ENCODE assay signal across 1 cellular context in the genomic region with DNA sequence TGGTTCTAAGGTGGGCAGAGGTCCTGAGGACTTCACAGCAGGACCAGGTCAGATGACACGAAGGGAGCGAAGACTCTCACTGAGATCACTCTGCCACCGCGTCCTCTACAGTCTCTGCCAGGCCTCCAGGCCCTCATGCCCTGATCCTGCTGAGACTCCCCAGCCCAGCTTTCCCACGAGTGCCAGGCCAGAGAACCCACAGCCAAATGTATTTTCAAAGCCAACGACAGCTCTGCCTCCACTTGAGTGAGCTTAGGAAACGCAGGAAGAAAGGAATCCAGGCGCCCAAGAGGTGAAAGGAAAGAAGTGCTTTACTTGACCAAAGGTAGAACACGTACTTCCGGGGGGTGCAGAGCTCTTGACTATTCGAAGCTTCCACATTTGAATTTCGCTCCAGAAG.
TF ChIP-seq lines count a peak whose summit lies in the region.

No MANE protein-coding gene starts in this region.

TF ChIP-seq in GM23338, 12 proteins besides CTCF, POLR2A, EP300 and RAD21 (continued from another document):
- TF ChIP-seq, protein P1, sequence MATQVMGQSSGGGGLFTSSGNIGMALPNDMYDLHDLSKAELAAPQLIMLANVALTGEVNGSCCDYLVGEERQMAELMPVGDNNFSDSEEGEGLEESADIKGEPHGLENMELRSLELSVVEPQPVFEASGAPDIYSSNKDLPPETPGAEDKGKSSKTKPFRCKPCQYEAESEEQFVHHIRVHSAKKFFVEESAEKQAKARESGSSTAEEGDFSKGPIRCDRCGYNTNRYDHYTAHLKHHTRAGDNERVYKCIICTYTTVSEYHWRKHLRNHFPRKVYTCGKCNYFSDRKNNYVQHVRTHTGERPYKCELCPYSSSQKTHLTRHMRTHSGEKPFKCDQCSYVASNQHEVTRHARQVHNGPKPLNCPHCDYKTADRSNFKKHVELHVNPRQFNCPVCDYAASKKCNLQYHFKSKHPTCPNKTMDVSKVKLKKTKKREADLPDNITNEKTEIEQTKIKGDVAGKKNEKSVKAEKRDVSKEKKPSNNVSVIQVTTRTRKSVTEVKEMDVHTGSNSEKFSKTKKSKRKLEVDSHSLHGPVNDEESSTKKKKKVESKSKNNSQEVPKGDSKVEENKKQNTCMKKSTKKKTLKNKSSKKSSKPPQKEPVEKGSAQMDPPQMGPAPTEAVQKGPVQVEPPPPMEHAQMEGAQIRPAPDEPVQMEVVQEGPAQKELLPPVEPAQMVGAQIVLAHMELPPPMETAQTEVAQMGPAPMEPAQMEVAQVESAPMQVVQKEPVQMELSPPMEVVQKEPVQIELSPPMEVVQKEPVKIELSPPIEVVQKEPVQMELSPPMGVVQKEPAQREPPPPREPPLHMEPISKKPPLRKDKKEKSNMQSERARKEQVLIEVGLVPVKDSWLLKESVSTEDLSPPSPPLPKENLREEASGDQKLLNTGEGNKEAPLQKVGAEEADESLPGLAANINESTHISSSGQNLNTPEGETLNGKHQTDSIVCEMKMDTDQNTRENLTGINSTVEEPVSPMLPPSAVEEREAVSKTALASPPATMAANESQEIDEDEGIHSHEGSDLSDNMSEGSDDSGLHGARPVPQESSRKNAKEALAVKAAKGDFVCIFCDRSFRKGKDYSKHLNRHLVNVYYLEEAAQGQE (IDR thresholded peaks at IDR 0.05; ENCODE audit: unreplicated experiment) = no peak
- TF ChIP-seq, protein P2, sequence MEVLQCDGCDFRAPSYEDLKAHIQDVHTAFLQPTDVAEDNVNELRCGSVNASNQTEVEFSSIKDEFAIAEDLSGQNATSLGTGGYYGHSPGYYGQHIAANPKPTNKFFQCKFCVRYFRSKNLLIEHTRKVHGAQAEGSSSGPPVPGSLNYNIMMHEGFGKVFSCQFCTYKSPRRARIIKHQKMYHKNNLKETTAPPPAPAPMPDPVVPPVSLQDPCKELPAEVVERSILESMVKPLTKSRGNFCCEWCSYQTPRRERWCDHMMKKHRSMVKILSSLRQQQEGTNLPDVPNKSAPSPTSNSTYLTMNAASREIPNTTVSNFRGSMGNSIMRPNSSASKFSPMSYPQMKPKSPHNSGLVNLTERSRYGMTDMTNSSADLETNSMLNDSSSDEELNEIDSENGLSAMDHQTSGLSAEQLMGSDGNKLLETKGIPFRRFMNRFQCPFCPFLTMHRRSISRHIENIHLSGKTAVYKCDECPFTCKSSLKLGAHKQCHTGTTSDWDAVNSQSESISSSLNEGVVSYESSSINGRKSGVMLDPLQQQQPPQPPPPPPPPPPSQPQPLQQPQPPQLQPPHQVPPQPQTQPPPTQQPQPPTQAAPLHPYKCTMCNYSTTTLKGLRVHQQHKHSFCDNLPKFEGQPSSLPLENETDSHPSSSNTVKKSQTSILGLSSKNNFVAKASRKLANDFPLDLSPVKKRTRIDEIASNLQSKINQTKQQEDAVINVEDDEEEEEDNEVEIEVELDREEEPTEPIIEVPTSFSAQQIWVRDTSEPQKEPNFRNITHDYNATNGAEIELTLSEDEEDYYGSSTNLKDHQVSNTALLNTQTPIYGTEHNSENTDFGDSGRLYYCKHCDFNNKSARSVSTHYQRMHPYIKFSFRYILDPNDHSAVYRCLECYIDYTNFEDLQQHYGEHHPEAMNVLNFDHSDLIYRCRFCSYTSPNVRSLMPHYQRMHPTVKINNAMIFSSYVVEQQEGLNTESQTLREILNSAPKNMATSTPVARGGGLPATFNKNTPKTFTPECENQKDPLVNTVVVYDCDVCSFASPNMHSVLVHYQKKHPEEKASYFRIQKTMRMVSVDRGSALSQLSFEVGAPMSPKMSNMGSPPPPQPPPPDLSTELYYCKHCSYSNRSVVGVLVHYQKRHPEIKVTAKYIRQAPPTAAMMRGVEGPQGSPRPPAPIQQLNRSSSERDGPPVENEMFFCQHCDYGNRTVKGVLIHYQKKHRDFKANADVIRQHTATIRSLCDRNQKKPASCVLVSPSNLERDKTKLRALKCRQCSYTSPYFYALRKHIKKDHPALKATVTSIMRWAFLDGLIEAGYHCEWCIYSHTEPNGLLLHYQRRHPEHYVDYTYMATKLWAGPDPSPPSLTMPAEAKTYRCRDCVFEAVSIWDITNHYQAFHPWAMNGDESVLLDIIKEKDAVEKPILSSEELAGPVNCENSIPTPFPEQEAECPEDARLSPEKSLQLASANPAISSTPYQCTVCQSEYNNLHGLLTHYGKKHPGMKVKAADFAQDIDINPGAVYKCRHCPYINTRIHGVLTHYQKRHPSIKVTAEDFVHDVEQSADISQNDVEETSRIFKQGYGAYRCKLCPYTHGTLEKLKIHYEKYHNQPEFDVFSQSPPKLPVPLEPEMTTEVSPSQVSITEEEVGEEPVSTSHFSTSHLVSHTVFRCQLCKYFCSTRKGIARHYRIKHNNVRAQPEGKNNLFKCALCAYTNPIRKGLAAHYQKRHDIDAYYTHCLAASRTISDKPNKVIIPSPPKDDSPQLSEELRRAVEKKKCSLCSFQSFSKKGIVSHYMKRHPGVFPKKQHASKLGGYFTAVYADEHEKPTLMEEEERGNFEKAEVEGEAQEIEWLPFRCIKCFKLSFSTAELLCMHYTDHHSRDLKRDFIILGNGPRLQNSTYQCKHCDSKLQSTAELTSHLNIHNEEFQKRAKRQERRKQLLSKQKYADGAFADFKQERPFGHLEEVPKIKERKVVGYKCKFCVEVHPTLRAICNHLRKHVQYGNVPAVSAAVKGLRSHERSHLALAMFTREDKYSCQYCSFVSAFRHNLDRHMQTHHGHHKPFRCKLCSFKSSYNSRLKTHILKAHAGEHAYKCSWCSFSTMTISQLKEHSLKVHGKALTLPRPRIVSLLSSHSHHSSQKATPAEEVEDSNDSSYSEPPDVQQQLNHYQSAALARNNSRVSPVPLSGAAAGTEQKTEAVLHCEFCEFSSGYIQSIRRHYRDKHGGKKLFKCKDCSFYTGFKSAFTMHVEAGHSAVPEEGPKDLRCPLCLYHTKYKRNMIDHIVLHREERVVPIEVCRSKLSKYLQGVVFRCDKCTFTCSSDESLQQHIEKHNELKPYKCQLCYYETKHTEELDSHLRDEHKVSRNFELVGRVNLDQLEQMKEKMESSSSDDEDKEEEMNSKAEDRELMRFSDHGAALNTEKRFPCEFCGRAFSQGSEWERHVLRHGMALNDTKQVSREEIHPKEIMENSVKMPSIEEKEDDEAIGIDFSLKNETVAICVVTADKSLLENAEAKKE (CRISPR knock-in tag; IDR thresholded peaks at IDR 0.05) = no peak
- TF ChIP-seq EZH2 (IDR thresholded peaks at IDR 0.05; ENCODE audit: low read depth, unreplicated experiment) = no peak
- no peak for TF ChIP-seq JUNB (IDR thresholded peaks at IDR 0.05; ENCODE audit: unreplicated experiment)
TF ChIP-seq in GM23338: peak in this region for 0.
